2 cellular contexts compared by ENCODE assay signal in the genomic region with DNA sequence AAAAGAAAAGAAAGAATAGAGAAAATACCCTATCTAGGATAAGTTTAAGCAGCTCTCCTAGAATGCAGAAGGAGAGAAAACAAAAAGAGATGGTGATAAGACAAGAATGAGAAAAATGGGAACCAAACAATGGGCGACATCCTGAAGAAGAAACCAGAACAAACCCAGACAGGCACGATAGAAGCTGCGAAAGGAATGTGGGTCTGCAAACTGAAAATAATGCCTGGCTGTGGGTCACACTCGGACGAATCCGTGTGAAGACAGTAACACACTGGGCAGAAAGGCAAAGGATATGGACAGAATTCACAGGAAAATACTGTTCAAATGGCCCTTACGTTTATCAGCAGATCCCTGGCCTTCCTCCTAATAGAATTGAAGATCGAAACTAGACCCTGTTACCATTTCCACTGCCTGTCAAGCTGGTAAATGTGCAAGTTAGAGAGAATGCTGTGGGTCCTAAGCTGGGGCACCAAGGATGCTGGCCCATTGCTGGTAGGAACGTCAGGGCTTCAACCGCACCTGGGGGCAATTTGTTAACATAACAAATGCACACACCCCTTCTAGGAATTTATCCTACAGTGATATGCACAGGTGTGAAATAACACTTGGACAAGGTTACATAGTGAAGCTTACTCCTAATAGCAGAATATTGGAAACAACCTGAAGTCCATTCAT.
TF ChIP-seq lines count a peak whose summit lies in the region.

No MANE protein-coding gene starts in this region.

TF ChIP-seq in WTC11, 78 proteins besides CTCF, POLR2A, EP300 and RAD21 (continues in another document):
- no peak for TF ChIP-seq FOXP1 (CRISPR knock-in tag; IDR thresholded peaks at IDR 0.05; ENCODE audit: borderline replicate concordance)
- no peak for TF ChIP-seq NFE2L1 (CRISPR knock-in tag; IDR thresholded peaks at IDR 0.05)
- TF ChIP-seq, protein P1, sequence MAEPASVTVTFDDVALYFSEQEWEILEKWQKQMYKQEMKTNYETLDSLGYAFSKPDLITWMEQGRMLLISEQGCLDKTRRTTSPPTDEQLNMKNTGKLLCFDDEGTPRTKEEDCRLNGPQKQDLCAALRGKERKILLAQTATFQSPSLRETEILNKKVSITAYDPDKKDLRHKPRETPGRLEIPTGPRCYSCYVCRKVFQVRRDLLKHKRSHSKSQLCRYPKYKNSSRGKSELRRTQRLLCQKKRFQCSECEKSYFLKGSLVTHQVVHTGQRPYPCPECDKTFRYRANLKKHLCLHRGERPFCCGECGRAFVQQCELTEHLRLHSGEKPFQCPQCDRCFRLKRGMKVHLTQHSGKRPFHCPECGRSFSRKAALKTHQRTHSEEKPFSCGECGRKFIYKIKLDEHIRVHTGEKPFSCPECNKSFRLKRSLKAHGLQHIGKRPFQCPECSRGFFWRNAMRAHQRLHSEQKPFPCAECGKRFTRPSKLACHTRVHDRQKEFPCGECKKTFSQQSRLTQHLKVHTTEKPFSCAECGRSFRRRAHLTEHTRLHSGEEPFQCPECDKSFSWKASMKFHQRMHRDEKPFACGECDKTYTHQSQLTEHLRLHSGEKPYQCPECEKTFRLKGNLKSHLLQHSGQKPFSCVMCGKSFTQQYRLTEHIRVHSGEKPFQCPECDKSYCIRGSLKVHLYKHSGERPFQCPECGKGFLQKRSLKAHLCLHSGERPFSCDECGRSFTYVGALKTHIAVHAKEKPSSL (CRISPR knock-in tag; conservative IDR thresholded peaks at IDR 0.05): no peak
- TF ChIP-seq, protein P2, sequence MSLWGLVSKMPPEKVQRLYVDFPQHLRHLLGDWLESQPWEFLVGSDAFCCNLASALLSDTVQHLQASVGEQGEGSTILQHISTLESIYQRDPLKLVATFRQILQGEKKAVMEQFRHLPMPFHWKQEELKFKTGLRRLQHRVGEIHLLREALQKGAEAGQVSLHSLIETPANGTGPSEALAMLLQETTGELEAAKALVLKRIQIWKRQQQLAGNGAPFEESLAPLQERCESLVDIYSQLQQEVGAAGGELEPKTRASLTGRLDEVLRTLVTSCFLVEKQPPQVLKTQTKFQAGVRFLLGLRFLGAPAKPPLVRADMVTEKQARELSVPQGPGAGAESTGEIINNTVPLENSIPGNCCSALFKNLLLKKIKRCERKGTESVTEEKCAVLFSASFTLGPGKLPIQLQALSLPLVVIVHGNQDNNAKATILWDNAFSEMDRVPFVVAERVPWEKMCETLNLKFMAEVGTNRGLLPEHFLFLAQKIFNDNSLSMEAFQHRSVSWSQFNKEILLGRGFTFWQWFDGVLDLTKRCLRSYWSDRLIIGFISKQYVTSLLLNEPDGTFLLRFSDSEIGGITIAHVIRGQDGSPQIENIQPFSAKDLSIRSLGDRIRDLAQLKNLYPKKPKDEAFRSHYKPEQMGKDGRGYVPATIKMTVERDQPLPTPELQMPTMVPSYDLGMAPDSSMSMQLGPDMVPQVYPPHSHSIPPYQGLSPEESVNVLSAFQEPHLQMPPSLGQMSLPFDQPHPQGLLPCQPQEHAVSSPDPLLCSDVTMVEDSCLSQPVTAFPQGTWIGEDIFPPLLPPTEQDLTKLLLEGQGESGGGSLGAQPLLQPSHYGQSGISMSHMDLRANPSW (CRISPR knock-in tag; conservative IDR thresholded peaks at IDR 0.05; ENCODE audit: low read depth): no peak
- TF ChIP-seq, protein P3, sequence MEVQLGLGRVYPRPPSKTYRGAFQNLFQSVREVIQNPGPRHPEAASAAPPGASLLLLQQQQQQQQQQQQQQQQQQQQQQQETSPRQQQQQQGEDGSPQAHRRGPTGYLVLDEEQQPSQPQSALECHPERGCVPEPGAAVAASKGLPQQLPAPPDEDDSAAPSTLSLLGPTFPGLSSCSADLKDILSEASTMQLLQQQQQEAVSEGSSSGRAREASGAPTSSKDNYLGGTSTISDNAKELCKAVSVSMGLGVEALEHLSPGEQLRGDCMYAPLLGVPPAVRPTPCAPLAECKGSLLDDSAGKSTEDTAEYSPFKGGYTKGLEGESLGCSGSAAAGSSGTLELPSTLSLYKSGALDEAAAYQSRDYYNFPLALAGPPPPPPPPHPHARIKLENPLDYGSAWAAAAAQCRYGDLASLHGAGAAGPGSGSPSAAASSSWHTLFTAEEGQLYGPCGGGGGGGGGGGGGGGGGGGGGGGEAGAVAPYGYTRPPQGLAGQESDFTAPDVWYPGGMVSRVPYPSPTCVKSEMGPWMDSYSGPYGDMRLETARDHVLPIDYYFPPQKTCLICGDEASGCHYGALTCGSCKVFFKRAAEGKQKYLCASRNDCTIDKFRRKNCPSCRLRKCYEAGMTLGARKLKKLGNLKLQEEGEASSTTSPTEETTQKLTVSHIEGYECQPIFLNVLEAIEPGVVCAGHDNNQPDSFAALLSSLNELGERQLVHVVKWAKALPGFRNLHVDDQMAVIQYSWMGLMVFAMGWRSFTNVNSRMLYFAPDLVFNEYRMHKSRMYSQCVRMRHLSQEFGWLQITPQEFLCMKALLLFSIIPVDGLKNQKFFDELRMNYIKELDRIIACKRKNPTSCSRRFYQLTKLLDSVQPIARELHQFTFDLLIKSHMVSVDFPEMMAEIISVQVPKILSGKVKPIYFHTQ (CRISPR knock-in tag; IDR thresholded peaks at IDR 0.05): no peak
- TF ChIP-seq NR2C2 (CRISPR knock-in tag; IDR thresholded peaks at IDR 0.05): no peak
- no peak for TF ChIP-seq ETV6 (CRISPR knock-in tag; IDR thresholded peaks at IDR 0.05)
- TF ChIP-seq, protein P4, sequence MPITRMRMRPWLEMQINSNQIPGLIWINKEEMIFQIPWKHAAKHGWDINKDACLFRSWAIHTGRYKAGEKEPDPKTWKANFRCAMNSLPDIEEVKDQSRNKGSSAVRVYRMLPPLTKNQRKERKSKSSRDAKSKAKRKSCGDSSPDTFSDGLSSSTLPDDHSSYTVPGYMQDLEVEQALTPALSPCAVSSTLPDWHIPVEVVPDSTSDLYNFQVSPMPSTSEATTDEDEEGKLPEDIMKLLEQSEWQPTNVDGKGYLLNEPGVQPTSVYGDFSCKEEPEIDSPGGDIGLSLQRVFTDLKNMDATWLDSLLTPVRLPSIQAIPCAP (CRISPR knock-in tag; IDR thresholded peaks at IDR 0.05): no peak
- TF ChIP-seq ZNF263 (CRISPR knock-in tag; IDR thresholded peaks at IDR 0.05; ENCODE audit: low read depth): no peak
- TF ChIP-seq, protein P5, sequence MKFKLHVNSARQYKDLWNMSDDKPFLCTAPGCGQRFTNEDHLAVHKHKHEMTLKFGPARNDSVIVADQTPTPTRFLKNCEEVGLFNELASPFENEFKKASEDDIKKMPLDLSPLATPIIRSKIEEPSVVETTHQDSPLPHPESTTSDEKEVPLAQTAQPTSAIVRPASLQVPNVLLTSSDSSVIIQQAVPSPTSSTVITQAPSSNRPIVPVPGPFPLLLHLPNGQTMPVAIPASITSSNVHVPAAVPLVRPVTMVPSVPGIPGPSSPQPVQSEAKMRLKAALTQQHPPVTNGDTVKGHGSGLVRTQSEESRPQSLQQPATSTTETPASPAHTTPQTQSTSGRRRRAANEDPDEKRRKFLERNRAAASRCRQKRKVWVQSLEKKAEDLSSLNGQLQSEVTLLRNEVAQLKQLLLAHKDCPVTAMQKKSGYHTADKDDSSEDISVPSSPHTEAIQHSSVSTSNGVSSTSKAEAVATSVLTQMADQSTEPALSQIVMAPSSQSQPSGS (CRISPR knock-in tag; IDR thresholded peaks at IDR 0.05; ENCODE audit: borderline replicate concordance, low read depth): no peak

TF ChIP-seq in endothelial cell of umbilical vein, 7 proteins besides CTCF, POLR2A, EP300 and RAD21:
- no peak for TF ChIP-seq JUN (IDR thresholded peaks at IDR 0.05; ENCODE audit: borderline replicate concordance, insufficient read depth, insufficient read length, low read depth)
- TF ChIP-seq FOS (IDR thresholded peaks at IDR 0.05; ENCODE audit: borderline replicate concordance, insufficient read depth, low read length): no peak
